Comparison of ENCODE assay signal across 18 cellular contexts in the genomic region with DNA sequence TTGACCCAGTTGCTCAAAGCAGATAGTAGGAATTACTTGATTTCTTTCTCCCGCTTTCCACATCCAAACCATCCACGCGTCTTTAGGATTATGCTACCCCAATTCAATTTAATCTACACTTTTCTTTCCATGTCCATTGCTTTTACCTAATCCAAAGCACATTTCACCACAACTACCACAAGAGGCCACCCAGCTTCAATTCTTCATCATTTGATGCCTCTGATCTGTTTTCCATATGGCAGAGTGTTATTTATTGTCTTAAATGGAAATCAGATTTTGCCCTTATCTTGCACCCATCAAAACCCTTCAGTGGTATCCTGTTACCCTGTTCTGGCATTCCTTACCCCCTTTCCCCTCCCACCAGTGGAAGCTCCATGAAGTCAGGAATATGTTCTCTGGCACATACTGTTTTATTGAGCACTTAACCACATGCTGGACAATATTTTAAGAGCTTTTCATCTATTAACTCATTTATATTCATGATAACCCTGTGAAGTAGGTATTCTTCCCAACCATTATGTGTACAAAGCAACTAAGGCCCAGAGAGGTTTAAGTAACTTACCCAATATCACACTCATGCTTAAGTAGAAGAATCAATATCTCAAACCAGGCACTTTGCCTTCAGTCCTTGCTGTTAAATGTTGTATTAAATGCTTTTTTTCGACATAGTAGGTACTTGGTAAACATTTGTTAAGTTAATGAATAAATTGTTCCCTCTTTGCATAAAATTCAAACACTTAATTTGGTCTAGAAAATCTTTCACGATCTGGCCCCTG. TPM values are rescaled to one million over a fixed set of nuclear protein-coding genes. Genes with fewer than 3 reads are reported as not detected.
DNase-seq lines count a peak whose midpoint lies in the region; ATAC-seq and TF ChIP-seq lines count a peak whose summit lies in the region.
"Had no signal": no experiment of that assay in that cellular context is flagged by ENCODE, and none has a peak within 500 bp of the region (broad histone marks: within the 10 kb centered on the region; RNA-seq: fewer than 3 reads in every experiment).

No MANE protein-coding gene starts in this region.

- TF ChIP-seq RAD21 in liver (IDR thresholded peaks at IDR 0.05) = peak; percentile 60 to 69

- 0 out of 2 replicates have a peak, but pooled peaks have one; percentile 6 for TF ChIP-seq CTCF in AG10803 (conservative IDR thresholded peaks at IDR 0.05; ENCODE audit: low read length)
- TF ChIP-seq CTCF in brain microvascular endothelial cell (IDR thresholded peaks at IDR 0.05; ENCODE audit: low read depth, low read length, missing control alignments) = peak; percentile 14
- TF ChIP-seq CTCF in liver (IDR thresholded peaks at IDR 0.05; ENCODE audit: low read depth, low read length, missing input control) = peak; percentile 21
- TF ChIP-seq CTCF in breast epithelium (IDR thresholded peaks at IDR 0.05) = no peak

- no peak for ATAC-seq in GM18907 (IDR thresholded peaks at IDR 0.05; ENCODE audit: unreplicated experiment)
- ATAC-seq: A549; GM23338; naive thymus-derived CD8-positive, alpha-beta T cell had no signal

- H3K27me3 ChIP-seq in brain microvascular endothelial cell (replicated peaks) = no peaks in the 10 kb centered on the region
- no peaks in the 10 kb centered on the region for H3K27me3 ChIP-seq in liver (ENCODE audit: control insufficient read depth in 4 of 4, insufficient read depth in 4 of 4, low read length in 3 of 4)
- H3K27me3 ChIP-seq in breast epithelium = no peaks in the 10 kb centered on the region
- H3K27me3 ChIP-seq: SJSA1 had no signal

- intact Hi-C loops in breast epithelium (cut with DNase I; ENCODE audit: low total_unique reads) = no loop called here

- H3K27ac ChIP-seq in brain microvascular endothelial cell (no peak overlapping the region), liver (ENCODE audit: low read depth in 1 of 2, low read length in 2 of 2) (peak overlapping the region; percentile 80), breast epithelium (no peak overlapping the region)
- H3K27ac ChIP-seq: A549, SJSA1 had no signal

- peaks cover 4% of the 10 kb centered on the region for H3K36me3 ChIP-seq in brain microvascular endothelial cell (replicated peaks)
- no peaks in the 10 kb centered on the region for H3K36me3 ChIP-seq in liver (ENCODE audit: control insufficient read depth in 4 of 4, insufficient read depth in 3 of 4, low read depth in 1 of 4, low read length in 3 of 4)
- no peaks in the 10 kb centered on the region for H3K36me3 ChIP-seq in breast epithelium

- in situ Hi-C loops in brain microvascular endothelial cell (cut with HindIII; ENCODE audit: low pct_ligation_motif_present, low sequenced_read_pairs) = no loop called here

- H3K9me3 ChIP-seq in liver (ENCODE audit: control insufficient read depth in 4 of 4, low read length in 3 of 4) (no peaks in the 10 kb centered on the region), breast epithelium (no peaks in the 10 kb centered on the region)
- H3K9me3 ChIP-seq: A549, SJSA1 had no signal

- H3K4me3 ChIP-seq in AG10803 (ENCODE audit: low read length) = no peak overlapping the region
- no peak overlapping the region for H3K4me3 ChIP-seq in brain microvascular endothelial cell (ENCODE audit: low read depth, low read length)
- peak overlapping the region in 1 of 3 donors; percentile 23 for H3K4me3 ChIP-seq in liver (ENCODE audit: low read depth in 1 of 3, low read length in 3 of 3)
- no peak overlapping the region for H3K4me3 ChIP-seq in breast epithelium
- H3K4me3 ChIP-seq: A549, GM23338, SJSA1 had no signal

- peak overlapping the region in 1 of 2 donors; percentile 64 for H3K9ac ChIP-seq in liver (ENCODE audit: low read depth in 1 of 2, low read length in 2 of 2)

- 73% methylated on average over 5 of the region's 5 CpGs for WGBS in liver

- peaks cover 18 to 56% (median 48%) of the 10 kb centered on the region in 4 donors for H3K4me1 ChIP-seq in liver (ENCODE audit: control insufficient read depth in 4 of 4, insufficient read depth in 4 of 4, low read length in 3 of 4)
- no peaks in the 10 kb centered on the region for H3K4me1 ChIP-seq in breast epithelium
- H3K4me1 ChIP-seq: A549 had no signal

- DNase-seq in AG10803 (ENCODE audit: low read depth) (no peak), NCI-H524 treated with DMSO at 0.1 percent for 48 hours (lab: John Stamatoyannopoulos, UW) (peak; percentile 25), brain microvascular endothelial cell (no peak), breast epithelium (ENCODE audit: low spot score in 2 of 2) (no peak), GOT3 (lab: John Stamatoyannopoulos, UW) (no peak)
- DNase-seq in activated naive CD4-positive, alpha-beta T cell treated with Interleukin-2 at 50 U/mL for 16 hours = no peak
- DNase-seq: activated T-cell treated with anti-CD3 and anti-CD28 coated beads, Interleukin-2, amount 50 U/mL, for 24 hours; CD4-positive, alpha-beta T cell; effector memory CD4-positive, alpha-beta T cell; foreskin melanocyte; naive thymus-derived CD8-positive, alpha-beta T cell; NCI-H187; NCI-H446 treated with DMSO at 0.1 percent for 48 hours had no signal

- no peak for TF ChIP-seq POLR2A in breast epithelium (IDR thresholded peaks at IDR 0.05)

TF ChIP-seq in liver, 16 proteins besides CTCF, POLR2A, EP300 and RAD21:
- TF ChIP-seq EGR1 (IDR thresholded peaks at IDR 0.05; ENCODE audit: low read depth in 2 of 2) (no peak), SP1 (IDR thresholded peaks at IDR 0.05) (no peak), HNF4G (IDR thresholded peaks at IDR 0.05) (no peak), FOXA2 (IDR thresholded peaks at IDR 0.05) (no peak), NR2F2 (IDR thresholded peaks at IDR 0.05) (no peak), HNF4A (conservative IDR thresholded peaks at IDR 0.05) (no peak), GABPA (IDR thresholded peaks at IDR 0.05 in 1 of 2, conservative IDR thresholded peaks at IDR 0.05 in 1 of 2) (no peak), JUND (IDR thresholded peaks at IDR 0.05) (no peak), FOXA1 (IDR thresholded peaks at IDR 0.05) (no peak), RXRA (IDR thresholded peaks at IDR 0.05) (no peak), TAF1 (conservative IDR thresholded peaks at IDR 0.05) (no peak), YY1 (IDR thresholded peaks at IDR 0.05) (no peak)
- TF ChIP-seq, protein P1, sequence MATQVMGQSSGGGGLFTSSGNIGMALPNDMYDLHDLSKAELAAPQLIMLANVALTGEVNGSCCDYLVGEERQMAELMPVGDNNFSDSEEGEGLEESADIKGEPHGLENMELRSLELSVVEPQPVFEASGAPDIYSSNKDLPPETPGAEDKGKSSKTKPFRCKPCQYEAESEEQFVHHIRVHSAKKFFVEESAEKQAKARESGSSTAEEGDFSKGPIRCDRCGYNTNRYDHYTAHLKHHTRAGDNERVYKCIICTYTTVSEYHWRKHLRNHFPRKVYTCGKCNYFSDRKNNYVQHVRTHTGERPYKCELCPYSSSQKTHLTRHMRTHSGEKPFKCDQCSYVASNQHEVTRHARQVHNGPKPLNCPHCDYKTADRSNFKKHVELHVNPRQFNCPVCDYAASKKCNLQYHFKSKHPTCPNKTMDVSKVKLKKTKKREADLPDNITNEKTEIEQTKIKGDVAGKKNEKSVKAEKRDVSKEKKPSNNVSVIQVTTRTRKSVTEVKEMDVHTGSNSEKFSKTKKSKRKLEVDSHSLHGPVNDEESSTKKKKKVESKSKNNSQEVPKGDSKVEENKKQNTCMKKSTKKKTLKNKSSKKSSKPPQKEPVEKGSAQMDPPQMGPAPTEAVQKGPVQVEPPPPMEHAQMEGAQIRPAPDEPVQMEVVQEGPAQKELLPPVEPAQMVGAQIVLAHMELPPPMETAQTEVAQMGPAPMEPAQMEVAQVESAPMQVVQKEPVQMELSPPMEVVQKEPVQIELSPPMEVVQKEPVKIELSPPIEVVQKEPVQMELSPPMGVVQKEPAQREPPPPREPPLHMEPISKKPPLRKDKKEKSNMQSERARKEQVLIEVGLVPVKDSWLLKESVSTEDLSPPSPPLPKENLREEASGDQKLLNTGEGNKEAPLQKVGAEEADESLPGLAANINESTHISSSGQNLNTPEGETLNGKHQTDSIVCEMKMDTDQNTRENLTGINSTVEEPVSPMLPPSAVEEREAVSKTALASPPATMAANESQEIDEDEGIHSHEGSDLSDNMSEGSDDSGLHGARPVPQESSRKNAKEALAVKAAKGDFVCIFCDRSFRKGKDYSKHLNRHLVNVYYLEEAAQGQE (IDR thresholded peaks at IDR 0.05) = no peak
- TF ChIP-seq, protein P2, sequence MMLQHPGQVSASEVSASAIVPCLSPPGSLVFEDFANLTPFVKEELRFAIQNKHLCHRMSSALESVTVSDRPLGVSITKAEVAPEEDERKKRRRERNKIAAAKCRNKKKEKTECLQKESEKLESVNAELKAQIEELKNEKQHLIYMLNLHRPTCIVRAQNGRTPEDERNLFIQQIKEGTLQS (IDR thresholded peaks at IDR 0.05) = no peak
- TF ChIP-seq, protein P3, sequence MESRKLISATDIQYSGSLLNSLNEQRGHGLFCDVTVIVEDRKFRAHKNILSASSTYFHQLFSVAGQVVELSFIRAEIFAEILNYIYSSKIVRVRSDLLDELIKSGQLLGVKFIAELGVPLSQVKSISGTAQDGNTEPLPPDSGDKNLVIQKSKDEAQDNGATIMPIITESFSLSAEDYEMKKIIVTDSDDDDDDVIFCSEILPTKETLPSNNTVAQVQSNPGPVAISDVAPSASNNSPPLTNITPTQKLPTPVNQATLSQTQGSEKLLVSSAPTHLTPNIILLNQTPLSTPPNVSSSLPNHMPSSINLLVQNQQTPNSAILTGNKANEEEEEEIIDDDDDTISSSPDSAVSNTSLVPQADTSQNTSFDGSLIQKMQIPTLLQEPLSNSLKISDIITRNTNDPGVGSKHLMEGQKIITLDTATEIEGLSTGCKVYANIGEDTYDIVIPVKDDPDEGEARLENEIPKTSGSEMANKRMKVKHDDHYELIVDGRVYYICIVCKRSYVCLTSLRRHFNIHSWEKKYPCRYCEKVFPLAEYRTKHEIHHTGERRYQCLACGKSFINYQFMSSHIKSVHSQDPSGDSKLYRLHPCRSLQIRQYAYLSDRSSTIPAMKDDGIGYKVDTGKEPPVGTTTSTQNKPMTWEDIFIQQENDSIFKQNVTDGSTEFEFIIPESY (IDR thresholded peaks at IDR 0.05) = no peak
- TF ChIP-seq, protein P4, sequence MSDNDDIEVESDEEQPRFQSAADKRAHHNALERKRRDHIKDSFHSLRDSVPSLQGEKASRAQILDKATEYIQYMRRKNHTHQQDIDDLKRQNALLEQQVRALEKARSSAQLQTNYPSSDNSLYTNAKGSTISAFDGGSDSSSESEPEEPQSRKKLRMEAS (IDR thresholded peaks at IDR 0.05) = no peak

RNA-seq across cellular contexts. Expression of a gene that starts 34.6 kb away (rescaled TPM):
- 10 to 100 TPM; 36.1 to 40.7 TPM for total RNA-seq in liver
- 10 to 100 TPM; 15.0 to 20.6 TPM for polyA plus RNA-seq in liver
- total RNA-seq in breast epithelium = 100 to 1,000 TPM; 162 to 217 (median 196) TPM

Comparison
In these comparisons a context has a peak if more than half of its experiments do, and no peak if none do; other contexts are left out.
1. CTCF ChIP-seq: peak in AG10803 (single experiment), brain microvascular endothelial cell (single experiment) and liver (single experiment); none in breast epithelium (0 of 3).
2. H3K27ac ChIP-seq: peak in liver (2 of 2); none in brain microvascular endothelial cell (single experiment) and breast epithelium (0 of 2).